1 cellular context compared by ENCODE assay signal in the genomic region with DNA sequence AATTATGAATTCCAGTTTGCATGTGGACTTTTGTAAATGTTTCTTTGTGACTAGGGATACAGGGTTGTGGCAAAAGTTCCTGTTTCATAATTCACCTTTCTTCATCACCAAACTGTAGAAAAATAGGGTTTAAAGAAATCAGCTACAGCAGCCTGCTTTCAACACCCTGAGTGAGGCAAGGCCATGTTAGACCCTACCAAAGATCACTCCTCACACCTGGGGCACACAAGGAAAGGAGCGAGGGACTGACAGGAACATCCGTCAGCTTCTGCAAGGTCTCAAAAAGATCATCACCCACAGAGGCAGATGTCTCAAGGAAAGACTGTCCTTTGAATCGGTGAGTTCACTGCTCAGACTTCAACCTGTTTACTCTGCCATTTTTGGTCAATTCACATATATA.
TF ChIP-seq lines count a peak whose summit lies in the region.

No MANE protein-coding gene starts in this region.

TF ChIP-seq in GM12878, 131 proteins besides CTCF, POLR2A, EP300 and RAD21:
- TF ChIP-seq IRF3 (IDR thresholded peaks at IDR 0.05) (no peak), SMAD5 (IDR thresholded peaks at IDR 0.05; ENCODE audit: low read depth) (no peak), BHLHE40 (IDR thresholded peaks at IDR 0.05; ENCODE audit: borderline replicate concordance in 1 of 2, low read depth in 2 of 2, low read length in 1 of 2) (no peak), KLF5 (IDR thresholded peaks at IDR 0.05; ENCODE audit: partially characterized antibody) (no peak), POU2F2 (IDR thresholded peaks at IDR 0.05; ENCODE audit: borderline replicate concordance, low read depth, low read length) (no peak), NR2C2 (IDR thresholded peaks at IDR 0.05; ENCODE audit: borderline replicate concordance, control insufficient read depth, insufficient read length, low read depth) (no peak), SMC3 (IDR thresholded peaks at IDR 0.05; ENCODE audit: borderline replicate concordance, low read length) (no peak), SIX5 (IDR thresholded peaks at IDR 0.05; ENCODE audit: low read depth, low read length, severe bottlenecking) (no peak), NR2F1 (conservative IDR thresholded peaks at IDR 0.05) (no peak), SRF (IDR thresholded peaks at IDR 0.05; ENCODE audit: low read depth in 2 of 2, low read length in 2 of 2) (no peak), BRCA1 (IDR thresholded peaks at IDR 0.05; ENCODE audit: low read depth, low read length) (no peak), TARDBP (IDR thresholded peaks at IDR 0.05; ENCODE audit: borderline replicate concordance) (no peak), BACH1 (IDR thresholded peaks at IDR 0.05; ENCODE audit: borderline replicate concordance) (no peak)
- TF ChIP-seq, protein P1, sequence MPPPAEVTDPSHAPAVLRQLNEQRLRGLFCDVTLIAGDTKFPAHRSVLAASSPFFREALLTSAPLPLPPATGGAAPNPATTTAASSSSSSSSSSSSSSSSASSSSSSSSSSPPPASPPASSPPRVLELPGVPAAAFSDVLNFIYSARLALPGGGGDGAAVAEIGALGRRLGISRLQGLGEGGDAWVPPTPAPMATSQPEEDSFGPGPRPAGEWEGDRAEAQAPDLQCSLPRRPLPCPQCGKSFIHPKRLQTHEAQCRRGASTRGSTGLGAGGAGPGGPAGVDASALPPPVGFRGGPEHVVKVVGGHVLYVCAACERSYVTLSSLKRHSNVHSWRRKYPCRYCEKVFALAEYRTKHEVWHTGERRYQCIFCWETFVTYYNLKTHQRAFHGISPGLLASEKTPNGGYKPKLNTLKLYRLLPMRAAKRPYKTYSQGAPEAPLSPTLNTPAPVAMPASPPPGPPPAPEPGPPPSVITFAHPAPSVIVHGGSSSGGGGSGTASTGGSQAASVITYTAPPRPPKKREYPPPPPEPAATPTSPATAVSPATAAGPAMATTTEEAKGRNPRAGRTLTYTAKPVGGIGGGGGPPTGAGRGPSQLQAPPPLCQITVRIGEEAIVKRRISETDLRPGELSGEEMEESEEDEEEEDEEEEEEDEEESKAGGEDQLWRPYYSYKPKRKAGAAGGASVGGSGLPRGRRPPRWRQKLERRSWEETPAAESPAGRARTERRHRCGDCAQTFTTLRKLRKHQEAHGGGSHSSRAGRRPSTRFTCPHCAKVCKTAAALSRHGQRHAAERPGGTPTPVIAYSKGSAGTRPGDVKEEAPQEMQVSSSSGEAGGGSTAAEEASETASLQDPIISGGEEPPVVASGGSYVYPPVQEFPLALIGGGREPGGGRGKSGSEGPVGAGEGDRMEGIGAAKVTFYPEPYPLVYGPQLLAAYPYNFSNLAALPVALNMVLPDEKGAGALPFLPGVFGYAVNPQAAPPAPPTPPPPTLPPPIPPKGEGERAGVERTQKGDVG (CRISPR knock-in tag; IDR thresholded peaks at IDR 0.05) = no peak
